ENCODE assay signal across 11 cellular contexts in the genomic region with DNA sequence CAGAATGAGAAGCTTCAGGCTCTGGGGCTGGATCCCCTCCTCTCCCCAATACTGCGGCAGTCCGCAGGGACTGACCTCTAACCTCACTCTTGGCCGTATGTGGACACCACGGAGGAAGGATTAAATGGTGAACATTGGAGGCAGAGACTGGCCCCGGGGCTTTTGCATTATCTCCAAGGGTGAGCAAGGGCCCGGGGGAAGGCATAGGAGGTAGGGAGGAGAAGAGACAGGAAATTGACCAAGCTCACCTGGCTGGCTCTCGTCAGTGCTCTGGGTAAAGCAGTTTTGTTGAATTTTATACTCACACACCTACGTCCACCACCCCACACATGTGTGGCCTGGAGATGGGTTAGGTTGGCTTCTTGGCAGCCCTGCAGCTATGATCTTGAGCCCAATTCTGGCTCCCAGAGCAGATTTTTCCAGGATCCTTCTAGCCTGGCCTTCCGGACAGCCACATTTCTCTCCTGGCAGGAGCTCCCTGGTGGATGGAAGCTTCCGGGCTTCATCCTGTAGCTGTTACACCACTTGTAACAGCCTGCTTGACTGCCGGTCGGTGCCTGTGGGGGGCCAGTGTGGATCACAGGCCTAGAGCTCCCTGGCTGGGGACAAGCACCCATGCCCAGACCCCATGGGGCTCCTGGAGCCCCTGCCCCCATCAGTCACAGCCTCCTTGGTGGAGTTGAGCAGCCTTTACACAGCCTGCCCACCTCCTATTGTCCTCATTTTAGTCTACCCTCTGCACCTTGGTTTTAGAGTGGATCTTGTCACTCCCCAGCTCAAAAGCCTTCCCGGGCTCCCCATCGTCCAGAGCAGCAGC. TPM values are rescaled to one million over a fixed set of nuclear protein-coding genes. Genes with fewer than 3 reads are reported as not detected.
A peak's percentile ranks its signal among the peaks of the same experiment; 100 is the strongest.
DNase-seq lines count a peak whose midpoint lies in the region; ATAC-seq and TF ChIP-seq lines count a peak whose summit lies in the region.
"Had no signal": no experiment of that assay in that cellular context is flagged by ENCODE, and none has a peak within 500 bp of the region (broad histone marks: within the 10 kb centered on the region; RNA-seq: fewer than 3 reads in every experiment).

No MANE protein-coding gene starts in this region.

- 74 to 81% methylated on average over 14 of the region's 14 CpGs for WGBS in heart right ventricle, 2 donors
- WGBS in hepatocyte (ENCODE audit: low lambda C conversion rate, missing lambda C conversion rate), result 79% methylated on average over 14 of the region's 14 CpGs
- 79 to 93% methylated on average over 12 to 14 of the region's 14 CpGs for WGBS in upper lobe of left lung, 2 donors

- H3K27ac ChIP-seq in heart right ventricle (no peak overlapping the region), hepatocyte (peak overlapping the region; percentile 97), upper lobe of left lung (no peak overlapping the region), foreskin keratinocyte (no peak overlapping the region)
- H3K27ac ChIP-seq: vagina had no signal

- peaks cover 29% of the 10 kb centered on the region for H4K20me1 ChIP-seq in hepatocyte (ENCODE audit: insufficient read depth, poor library complexity, severe bottlenecking)

- intact Hi-C loops in Right ventricle myocardium superior (cut with DNase I), result no loop called here
- intact Hi-C loops in heart right ventricle (cut with DNase I), result no loop called here

- H3K4me1 ChIP-seq in heart right ventricle (peaks cover 0 to 55% (median 24%) of the 10 kb centered on the region in 9 donors), hepatocyte (ENCODE audit: insufficient read depth) (peaks cover 53% of the 10 kb centered on the region), upper lobe of left lung (peaks cover 3 to 11% (median 8%) of the 10 kb centered on the region in 4 donors), foreskin keratinocyte (no peaks in the 10 kb centered on the region)

- DNase-seq in Right ventricle myocardium superior (peak; percentile 18), heart right ventricle (no peak), hepatocyte (ENCODE audit: low spot score) (no peak), upper lobe of left lung (peak; percentile 11 to 48), foreskin keratinocyte (no peak), NCI-H2196 treated with DMSO at 0.1 percent for 48 hours (lab: John Stamatoyannopoulos, UW; ENCODE audit: unreplicated experiment) (no peak)
- DNase-seq in stimulated activated CD4-positive, alpha-beta T cell treated with anti-CD3 and anti-CD28 coated beads, Interleukin-4, amount 100 ng/mL, for 1 hour, result no peak
- DNase-seq: NCI-H1930 had no signal

- no peaks in the 10 kb centered on the region for H3K9me3 ChIP-seq in heart right ventricle
- H3K9me3 ChIP-seq in hepatocyte (ENCODE audit: low read depth), result no peaks in the 10 kb centered on the region
- no peaks in the 10 kb centered on the region for H3K9me3 ChIP-seq in upper lobe of left lung
- H3K9me3 ChIP-seq: vagina had no signal

- no peaks in the 10 kb centered on the region for H3K9me2 ChIP-seq in hepatocyte (replicated peaks; ENCODE audit: insufficient read depth)

- no peak for TF ChIP-seq EP300 in upper lobe of left lung (IDR thresholded peaks at IDR 0.05)

- ATAC-seq in Right ventricle myocardium superior (ENCODE audit: poor library complexity) (no peak), heart right ventricle (no peak), HG03565 (IDR thresholded peaks at IDR 0.05; ENCODE audit: unreplicated experiment) (peak; percentile 1), upper lobe of left lung (ENCODE audit: low FRiP score in 2 of 2) (no peak), foreskin keratinocyte (no peak)
- ATAC-seq: Panc1 had no signal

- no peak for TF ChIP-seq CTCF in heart right ventricle (IDR thresholded peaks at IDR 0.05)
- TF ChIP-seq CTCF in hepatocyte (IDR thresholded peaks at IDR 0.05; ENCODE audit: poor library complexity), result no peak
- TF ChIP-seq CTCF in upper lobe of left lung (IDR thresholded peaks at IDR 0.05), result no peak
- no peak for TF ChIP-seq CTCF in foreskin keratinocyte (conservative IDR thresholded peaks at IDR 0.05)

- peaks cover 0 to 20% (median 0%) of the 10 kb centered on the region in 9 donors for H3K36me3 ChIP-seq in heart right ventricle
- H3K36me3 ChIP-seq in hepatocyte (replicated peaks; ENCODE audit: insufficient read depth, low read depth), result no peaks in the 10 kb centered on the region
- peaks cover 0 to 6% (median 2%) of the 10 kb centered on the region in 4 donors for H3K36me3 ChIP-seq in upper lobe of left lung

- TF ChIP-seq POLR2A in upper lobe of left lung (IDR thresholded peaks at IDR 0.05), result no peak

- no peak overlapping the region for H3K4me2 ChIP-seq in hepatocyte

- no peak overlapping the region for H3K4me3 ChIP-seq in heart right ventricle
- H3K4me3 ChIP-seq in hepatocyte, result no peak overlapping the region
- H3K4me3 ChIP-seq in upper lobe of left lung, result no peak overlapping the region
- H3K4me3 ChIP-seq: vagina had no signal

- H3K27me3 ChIP-seq in heart right ventricle (no peaks in the 10 kb centered on the region), hepatocyte (no peaks in the 10 kb centered on the region), upper lobe of left lung (no peaks in the 10 kb centered on the region), foreskin keratinocyte (no peaks in the 10 kb centered on the region)
- H3K27me3 ChIP-seq: vagina had no signal

- H2AFZ ChIP-seq in hepatocyte, result no peak overlapping the region

- peaks cover 73% of the 10 kb centered on the region for H3K79me2 ChIP-seq in hepatocyte

RNA-seq across cellular contexts. Expression of gene ITM2C, which starts 7.6 kb away (rescaled TPM):
- total RNA-seq in Right ventricle myocardium superior (25.3 TPM), heart right ventricle (10 to 100 TPM; 14.3 to 32.7 (median 23.8) TPM), hepatocyte (419 and 485 TPM in 2 replicates), upper lobe of left lung (10 to 100 TPM; 19.9 to 40.4 (median 25.6) TPM), foreskin keratinocyte (51.2 and 51.6 TPM in 2 replicates)
- polyA plus RNA-seq in heart right ventricle (10 to 100 TPM; 12.1 to 20.4 TPM), hepatocyte (537 and 566 TPM in 2 replicates), foreskin keratinocyte (53.7 and 56.0 TPM in 2 replicates)

RNA-seq across cellular contexts. Expression of gene GPR55, which starts 52.7 kb away (rescaled TPM):
- total RNA-seq in Right ventricle myocardium superior, result not detected
- under 1 TPM in 1 of 10 donors, not detected in 9; 0.42 TPM for total RNA-seq in heart right ventricle
- under 1 TPM in 1 of 2 donors, not detected in 1; 0.01 TPM for polyA plus RNA-seq in heart right ventricle
- 0.83 and 1.6 TPM in 2 replicates for total RNA-seq in hepatocyte
- 0.32 TPM in 1 of 2 replicates, not detected in the other for polyA plus RNA-seq in hepatocyte
- total RNA-seq in upper lobe of left lung, result under 1 TPM in 4 of 6 donors, not detected in 2; 0.15 to 0.84 (median 0.52) TPM
- not detected in 2 replicates for total RNA-seq in foreskin keratinocyte
- polyA plus RNA-seq in foreskin keratinocyte, result not detected in 2 replicates

Comparison
In these comparisons a context has a peak if more than half of its experiments do, and no peak if none do; other contexts are left out.
1. DNase-seq: peak in Right ventricle myocardium superior (single experiment) and upper lobe of left lung (2 of 2); none in heart right ventricle (0 of 2), hepatocyte (single experiment), stimulated activated CD4-positive, alpha-beta T cell treated with anti-CD3 and anti-CD28 coated beads, Interleukin-4, amount 100 ng/mL, for 1 hour (single experiment), foreskin keratinocyte (0 of 2) and NCI-H2196 treated with DMSO at 0.1 percent for 48 hours (single experiment).